9 cellular contexts compared by ENCODE assay signal in the genomic region with DNA sequence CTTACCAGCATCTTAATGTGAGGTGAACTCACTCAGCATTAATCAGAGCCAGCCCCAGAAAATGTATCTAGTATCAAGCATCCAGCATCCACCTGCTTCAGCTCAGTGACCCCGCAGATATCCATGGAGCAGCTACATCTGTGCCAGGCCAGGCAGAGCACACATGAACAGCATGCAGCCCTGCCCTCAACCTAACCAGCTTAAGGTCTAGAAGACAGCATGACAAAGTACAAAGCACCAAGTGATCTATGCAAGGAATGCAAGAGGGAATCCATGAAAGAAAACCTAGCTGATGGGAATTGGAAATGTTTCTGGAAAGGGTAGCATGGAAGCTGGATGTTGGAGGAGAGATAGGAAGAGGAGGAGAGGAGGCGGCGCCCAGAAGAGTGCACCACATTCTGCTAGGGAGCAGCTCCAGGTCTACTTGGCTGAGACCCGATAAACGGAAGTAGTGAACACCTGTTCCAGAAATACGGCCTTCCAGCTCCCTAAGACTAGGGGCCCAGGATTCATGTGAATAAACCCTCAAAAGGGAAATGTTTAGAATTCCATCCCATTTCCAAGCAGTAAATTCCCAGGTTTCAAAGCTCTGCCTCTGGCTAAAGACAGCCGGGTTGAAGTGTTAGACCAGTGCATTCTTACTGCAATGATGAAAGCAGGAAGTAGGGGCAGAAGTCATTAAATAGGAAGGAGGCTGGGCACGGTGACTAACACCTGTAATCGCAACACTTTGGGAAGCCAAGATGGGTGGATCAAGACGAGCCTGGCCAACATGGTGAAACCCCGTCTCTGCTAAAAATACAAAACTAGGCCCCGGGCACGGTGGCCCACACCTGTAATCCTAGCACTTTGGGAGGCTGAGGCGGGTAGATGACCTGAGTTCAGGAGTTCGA. TPM values are rescaled to one million over a fixed set of nuclear protein-coding genes. Genes with fewer than 3 reads are reported as not detected.
DNase-seq lines count a peak whose midpoint lies in the region; ATAC-seq and TF ChIP-seq lines count a peak whose summit lies in the region.
"Had no signal": no experiment of that assay in that cellular context is flagged by ENCODE, and none has a peak within 500 bp of the region (broad histone marks: within the 10 kb centered on the region; RNA-seq: fewer than 3 reads in every experiment).

No MANE protein-coding gene starts in this region.

- TF ChIP-seq CTCF in NB4 (IDR thresholded peaks at IDR 0.05; ENCODE audit: low read depth, low read length) (no peak), nephron (IDR thresholded peaks at IDR 0.05; ENCODE audit: unreplicated experiment in 3 of 3) (no peak)

- no peaks in the 10 kb centered on the region for H3K9me3 Mint-ChIP-seq in nephron
- no peaks in the 10 kb centered on the region for H3K9me3 Mint-ChIP-seq in activated T-helper 17 cell treated with anti-CD3 and anti-CD28 coated beads, Interleukin-2, amount 50 U/mL, for 72 hours

- H3K4me1 Mint-ChIP-seq in nephron = peaks cover 4% of the 10 kb centered on the region
- peaks cover 4% of the 10 kb centered on the region for H3K4me1 Mint-ChIP-seq in activated T-helper 17 cell treated with anti-CD3 and anti-CD28 coated beads, Interleukin-2, amount 50 U/mL, for 72 hours

- no peak for TF ChIP-seq POLR2A in NB4 (IDR thresholded peaks at IDR 0.05; ENCODE audit: extremely low read depth, insufficient read length)

- H3K36me3 Mint-ChIP-seq in nephron (ENCODE audit: low read depth) = peaks cover 47% of the 10 kb centered on the region
- H3K36me3 Mint-ChIP-seq in activated T-helper 17 cell treated with anti-CD3 and anti-CD28 coated beads, Interleukin-2, amount 50 U/mL, for 72 hours (ENCODE audit: low read depth) = peaks cover 38% of the 10 kb centered on the region

- DNase-seq in EH (ENCODE audit: low read depth) (peak; percentile 91), NB4 (ENCODE audit: low read depth) (peak; percentile 68), dermis blood vessel endothelial cell (peak; percentile 93), NCI-H748 (lab: John Stamatoyannopoulos, UW; ENCODE audit: unreplicated experiment) (no peak), ecto neural progenitor cell (ENCODE audit: low spot score) (no peak)
- DNase-seq in activated CD4-positive, alpha-beta T cell treated with anti-CD3 and anti-CD28 coated beads for 4 hours = no peak
- DNase-seq: WERI-Rb-1 had no signal

- H3K4me3 ChIP-seq in NB4 (ENCODE audit: low read depth, low read length) = no peak overlapping the region

- ATAC-seq in activated T-helper 17 cell treated with anti-CD3 and anti-CD28 coated beads, Interleukin-2, amount 50 U/mL, for 72 hours (replicated peaks) = no peak

- H3K27ac Mint-ChIP-seq in nephron = peak overlapping the region in 2 of 3 experiments; percentile 4
- no peak overlapping the region for H3K27ac Mint-ChIP-seq in activated T-helper 17 cell treated with anti-CD3 and anti-CD28 coated beads, Interleukin-2, amount 50 U/mL, for 72 hours

- peaks cover 3% of the 10 kb centered on the region for H3K27me3 Mint-ChIP-seq in nephron (ENCODE audit: low read depth)
- no peaks in the 10 kb centered on the region for H3K27me3 Mint-ChIP-seq in activated T-helper 17 cell treated with anti-CD3 and anti-CD28 coated beads, Interleukin-2, amount 50 U/mL, for 72 hours

- no peak overlapping the region for H3K4me3 Mint-ChIP-seq in nephron
- H3K4me3 Mint-ChIP-seq in activated T-helper 17 cell treated with anti-CD3 and anti-CD28 coated beads, Interleukin-2, amount 50 U/mL, for 72 hours = no peak overlapping the region

RNA-seq across cellular contexts. Expression of a gene that starts 23.5 kb away (rescaled TPM):
- total RNA-seq in dermis blood vessel endothelial cell = 27.8 and 33.2 TPM in 2 replicates
- total RNA-seq in activated T-helper 17 cell treated with anti-CD3 and anti-CD28 coated beads, Interleukin-2, amount 50 U/mL, for 72 hours = 10 to 100 TPM; 23.0 to 37.3 TPM

RNA-seq across cellular contexts. Expression of a gene that starts 59.1 kb away (rescaled TPM):
- total RNA-seq in dermis blood vessel endothelial cell = 1.1 and 2.0 TPM in 2 replicates
- total RNA-seq in activated T-helper 17 cell treated with anti-CD3 and anti-CD28 coated beads, Interleukin-2, amount 50 U/mL, for 72 hours = under 1 TPM; 0.41 to 0.50 TPM

Comparison
In these comparisons a context has a peak if more than half of its experiments do, and no peak if none do; other contexts are left out.
1. DNase-seq: peak in EH (single experiment), NB4 (single experiment) and dermis blood vessel endothelial cell (single experiment); none in NCI-H748 (single experiment), activated CD4-positive, alpha-beta T cell treated with anti-CD3 and anti-CD28 coated beads for 4 hours (0 of 2) and ecto neural progenitor cell (single experiment).